ENCODE assay signal across 9 cellular contexts in genomic region chr9:115672477-115673316, GRCh38.
A peak's percentile ranks its signal among the peaks of the same experiment; 100 is the strongest.
DNase-seq lines count a peak whose midpoint lies in the region; ATAC-seq and TF ChIP-seq lines count a peak whose summit lies in the region.
"Had no signal": no experiment of that assay in that cellular context is flagged by ENCODE, and none has a peak within 500 bp of the region (broad histone marks: within the 10 kb centered on the region; RNA-seq: fewer than 3 reads in every experiment).

No MANE protein-coding gene starts in this region.

- no peaks in the 10 kb centered on the region for H3K4me1 Mint-ChIP-seq in glutamatergic neuron (ENCODE audit: low read depth, unreplicated experiment)

- no peaks in the 10 kb centered on the region for H3K27me3 Mint-ChIP-seq in glutamatergic neuron (ENCODE audit: unreplicated experiment)

- no peak for TF ChIP-seq CTCF in glutamatergic neuron (IDR thresholded peaks at IDR 0.05; ENCODE audit: partially characterized antibody, unreplicated experiment)

- intact Hi-C loops in right cardiac atrium (cut with DNase I) = no loop called here

- H3K27ac Mint-ChIP-seq in glutamatergic neuron (ENCODE audit: unreplicated experiment) = no peak overlapping the region

- 38% methylated on average over 7 of the region's 7 CpGs for WGBS in right cardiac atrium

- no peaks in the 10 kb centered on the region for H3K27me3 ChIP-seq in right cardiac atrium (ENCODE audit: control insufficient read depth, insufficient read depth)

- H3K9me3 ChIP-seq in right cardiac atrium (ENCODE audit: control insufficient read depth, low read length) = no peaks in the 10 kb centered on the region

- no peaks in the 10 kb centered on the region for H3K36me3 Mint-ChIP-seq in glutamatergic neuron (ENCODE audit: unreplicated experiment)

- H3K4me1 ChIP-seq in right cardiac atrium (ENCODE audit: control insufficient read depth, insufficient read depth, low read length) = no peaks in the 10 kb centered on the region

- H3K27ac ChIP-seq in right cardiac atrium (ENCODE audit: low read length) = no peak overlapping the region

- DNase-seq in HS-5 (ENCODE audit: low read depth) (peak; percentile 98), amniotic epithelial cell (ENCODE audit: low read depth) (peak; percentile 99), right cardiac atrium (no peak), stromal cell of bone marrow (ENCODE audit: low read depth) (peak; percentile 93), midbrain (lab: John Stamatoyannopoulos, UW) (no peak), NCI-H2029 (lab: John Stamatoyannopoulos, UW) (no peak), NCI-H2171 (lab: John Stamatoyannopoulos, UW) (no peak), glutamatergic neuron (no peak)
- DNase-seq: activated naive CD4-positive, alpha-beta T cell treated with Interleukin-2 at 50 U/mL for 16 hours had no signal

- peak; percentile 67 to 74 for ATAC-seq in right cardiac atrium

- no peak overlapping the region for H3K4me3 Mint-ChIP-seq in glutamatergic neuron (ENCODE audit: unreplicated experiment)

- H3K4me3 ChIP-seq in right cardiac atrium (ENCODE audit: low read length) = no peak overlapping the region

- H3K9me3 Mint-ChIP-seq in glutamatergic neuron (ENCODE audit: unreplicated experiment) = no peaks in the 10 kb centered on the region

Comparison
In these comparisons a context has a peak if more than half of its experiments do, and no peak if none do; other contexts are left out.
1. DNase-seq: peak in HS-5 (single experiment), amniotic epithelial cell (single experiment) and stromal cell of bone marrow (single experiment); none in right cardiac atrium (0 of 3), midbrain (single experiment), NCI-H2029 (single experiment), NCI-H2171 (single experiment) and glutamatergic neuron (single experiment).